Comparison of ENCODE assay signal across 8 cellular contexts in the genomic region with DNA sequence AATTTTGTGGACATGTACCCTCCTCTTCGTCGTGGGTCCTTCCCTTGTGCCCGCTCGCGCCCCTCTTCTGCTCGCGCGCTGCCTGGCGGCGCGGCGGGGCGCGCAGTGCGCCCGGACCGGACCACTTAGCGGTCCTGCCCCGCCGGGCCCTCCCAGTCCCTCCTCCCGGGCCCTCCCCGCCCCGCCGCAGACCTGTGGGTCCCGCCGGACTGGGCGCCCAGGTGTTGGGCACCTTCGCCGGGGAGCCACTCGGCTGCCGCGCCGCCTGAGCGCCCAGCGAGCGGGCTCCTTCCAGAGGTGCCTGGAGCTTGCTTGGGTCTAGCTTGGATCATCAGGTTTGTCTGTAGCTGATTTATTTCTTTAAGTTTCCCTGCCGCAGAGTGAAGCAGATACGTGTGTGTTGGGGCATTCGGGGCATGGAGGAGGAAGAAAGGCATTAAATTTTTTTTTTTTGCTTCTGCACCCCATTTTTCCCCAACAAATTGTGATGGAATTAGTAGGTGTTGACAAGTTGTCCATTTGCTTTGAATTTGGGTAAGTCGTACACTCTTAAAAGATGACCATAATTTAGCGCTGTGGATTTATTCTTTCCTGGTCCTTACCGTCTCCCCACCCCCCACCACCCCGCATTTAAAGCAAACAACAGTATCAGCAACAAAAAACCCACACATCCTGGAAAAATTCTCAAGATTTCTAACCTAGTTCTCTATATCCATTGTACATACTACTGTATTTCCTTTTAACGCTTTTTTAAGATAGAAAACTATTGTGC. TPM values are rescaled to one million over a fixed set of nuclear protein-coding genes. Genes with fewer than 3 reads are reported as not detected.
DNase-seq lines count a peak whose midpoint lies in the region; ATAC-seq and TF ChIP-seq lines count a peak whose summit lies in the region.

No MANE protein-coding gene starts in this region.

- peak overlapping the region; percentile 15 for H3K14ac ChIP-seq in neuronal stem cell (ENCODE audit: low read length)

- H3K4me3 ChIP-seq in foreskin fibroblast (ENCODE audit: low read depth in 1 of 2, low read length in 2 of 2): peak overlapping the region; percentile 81 to 95
- peak overlapping the region; percentile 84 to 90 for H3K4me3 ChIP-seq in neuronal stem cell (ENCODE audit: low read length in 2 of 2)

- no peak overlapping the region for H2BK15ac ChIP-seq in neuronal stem cell (ENCODE audit: low read length)

- H2AK5ac ChIP-seq in neuronal stem cell (ENCODE audit: low read depth, low read length): no peak overlapping the region

- no peaks in the 10 kb centered on the region for H3K9me3 Mint-ChIP-seq in type B pancreatic cell

- DNase-seq in AG08395 (ENCODE audit: low spot score) (peak; percentile 12), NCI-H748 (lab: John Stamatoyannopoulos, UW; ENCODE audit: unreplicated experiment) (peak; percentile 79), foreskin fibroblast (peak; percentile 28 to 59), neuronal stem cell (ENCODE audit: low spot score) (no peak), type B pancreatic cell (ENCODE audit: extremely low spot score, unreplicated experiment) (peak; percentile 73)
- peak; percentile 31 for DNase-seq in activated T-helper 9 cell treated with anti-CD3 and anti-CD28 coated beads, Interleukin-2, amount 50 U/mL, for 16 hours (ENCODE audit: low read depth)

- peaks cover 0 to 6% of the 10 kb centered on the region in 2 donors for H3K36me3 ChIP-seq in neuronal stem cell (replicated peaks in 1 of 2; ENCODE audit: control insufficient read depth in 2 of 2, insufficient read depth in 2 of 2, low read length in 2 of 2)

- H3K4me1 ChIP-seq in neuronal stem cell (ENCODE audit: control insufficient read depth in 2 of 2, insufficient read depth in 1 of 2, low read depth in 1 of 2, low read length in 2 of 2): peaks cover 5% of the 10 kb centered on the region in 2 donors

- peak overlapping the region; percentile 68 for H3K4me2 ChIP-seq in neuronal stem cell (ENCODE audit: insufficient read depth, low read length, poor library complexity, severe bottlenecking)

- peak overlapping the region; percentile 91 for H3K4me3 Mint-ChIP-seq in type B pancreatic cell

- no peak overlapping the region for H4K8ac ChIP-seq in neuronal stem cell (ENCODE audit: low read depth, low read length)

- peaks cover 2% of the 10 kb centered on the region for H3K79me1 ChIP-seq in neuronal stem cell (ENCODE audit: low read depth, low read length)

- no peaks in the 10 kb centered on the region for H3K36me3 Mint-ChIP-seq in type B pancreatic cell

- no peaks in the 10 kb centered on the region for H3K27me3 ChIP-seq in neuronal stem cell (ENCODE audit: control insufficient read depth in 3 of 3, insufficient read depth in 3 of 3, low read depth in 1 of 3, low read length in 3 of 3)

- H3K27ac ChIP-seq in neuronal stem cell (replicated peaks; ENCODE audit: low read length): peak overlapping the region; percentile 92

- H2BK5ac ChIP-seq in neuronal stem cell (ENCODE audit: low read length): peak overlapping the region; percentile 60

- H3K9me3 ChIP-seq in neuronal stem cell (replicated peaks in 1 of 2; ENCODE audit: control insufficient read depth in 2 of 2, insufficient read depth in 1 of 2, low read depth in 1 of 2, low read length in 2 of 2): no peaks in the 10 kb centered on the region

- no peak overlapping the region for H2BK12ac ChIP-seq in neuronal stem cell (ENCODE audit: low read length)

- H3K9ac ChIP-seq in neuronal stem cell (ENCODE audit: low read depth, low read length, poor library complexity): peak overlapping the region; percentile 92

- peak overlapping the region; percentile 91 for H3K18ac ChIP-seq in neuronal stem cell (ENCODE audit: low read length)

- H3K27me3 Mint-ChIP-seq in type B pancreatic cell: no peaks in the 10 kb centered on the region

- no peak overlapping the region for H4K91ac ChIP-seq in neuronal stem cell (ENCODE audit: low read depth, low read length, poor library complexity)

- TF ChIP-seq CTCF in foreskin fibroblast (IDR thresholded peaks at IDR 0.05; ENCODE audit: low read depth, low read length): no peak
- no peak for TF ChIP-seq CTCF in type B pancreatic cell (conservative IDR thresholded peaks at IDR 0.05)

- no peak overlapping the region for H3K4ac ChIP-seq in neuronal stem cell (ENCODE audit: low read length)

- peak overlapping the region; percentile 99 for H2AFZ ChIP-seq in neuronal stem cell (ENCODE audit: low read length)

- peak overlapping the region; percentile 71 for H3K23ac ChIP-seq in neuronal stem cell (ENCODE audit: low read depth, low read length, poor library complexity)

- H3K4me1 Mint-ChIP-seq in type B pancreatic cell (ENCODE audit: unreplicated experiment): peaks cover 10% of the 10 kb centered on the region

- ATAC-seq in GM18861 (IDR thresholded peaks at IDR 0.05; ENCODE audit: unreplicated experiment) (peak; percentile 5), HG03064 (IDR thresholded peaks at IDR 0.05; ENCODE audit: low read depth, unreplicated experiment) (peak; percentile 34)

- H2BK120ac ChIP-seq in neuronal stem cell (ENCODE audit: low read depth, low read length): no peak overlapping the region

- no CpG with 5 or more reads among the region's 44 CpGs for WGBS in neuronal stem cell (ENCODE audit: extremely low coverage in 2 of 2, insufficient read length in 2 of 2, insufficient replicate concordance in 1 of 2), 2 donors

- peak overlapping the region; percentile 86 for H3K27ac Mint-ChIP-seq in type B pancreatic cell

RNA-seq across cellular contexts. Expression of gene C1GALT1, which starts 0.9 kb away (rescaled TPM):
- polyA plus RNA-seq in neuronal stem cell (2013, experiment 1 of 2): 19.7 TPM
- polyA plus RNA-seq in neuronal stem cell (2013, experiment 2 of 2): 19.2 TPM
- 48.8 and 58.8 TPM in 2 replicates for total RNA-seq in type B pancreatic cell (ENCODE audit: low replicate concordance)
